ENCODE assay signal across 9 cellular contexts in genomic region chr5:73796164-73797141, GRCh38.
A peak's percentile ranks its signal among the peaks of the same experiment; 100 is the strongest.
DNase-seq lines count a peak whose midpoint lies in the region; ATAC-seq, FAIRE-seq and TF ChIP-seq lines count a peak whose summit lies in the region.
"Had no signal": no experiment of that assay in that cellular context is flagged by ENCODE, and none has a peak within 500 bp of the region (broad histone marks: within the 10 kb centered on the region; RNA-seq: fewer than 3 reads in every experiment).

No MANE protein-coding gene starts in this region.

- H3K4me3 Mint-ChIP-seq in memory B cell, result no peak overlapping the region
- H3K4me3 Mint-ChIP-seq: activated naive CD4-positive, alpha-beta T cell treated with anti-CD3 and anti-CD28 coated beads, Interleukin-2, amount 50 U/mL, for 24 hours had no signal

- H2AK9ac ChIP-seq in IMR-90 (replicated peaks; ENCODE audit: low read depth, low read length, poor library complexity), result peak overlapping the region; percentile 80

- WGBS in IMR-90 (ENCODE audit: extremely low coverage in 2 of 2, insufficient read length in 1 of 2), 2 experiments, result 3% methylated on average over 4 of the region's 11 CpGs; no CpG with 5 or more reads in 1 of the 2 experiments
- WGBS in K562 (ENCODE audit: insufficient coverage, low coverage, missing lambda C conversion rate), result 3% methylated on average over 11 of the region's 11 CpGs

- dilution Hi-C loops in IMR-90 (cut with HindIII; ENCODE audit: low sequenced_read_pairs, unreplicated experiment), result loop anchor here (25.0 kb wide), 1 partner anchor 209 kb away; no protein-coding TSS in a partner anchor

- POLR2A ChIA-PET in A673 (lab: Charles Lee; ENCODE audit: low non-redundant PET) (no interaction called here), IMR-90 (lab: Charles Lee; ENCODE audit: unreplicated experiment) (no interaction called here), K562 (lab: Yijun Ruan, JAX) (no interaction called here)

- H3K18ac ChIP-seq in IMR-90 (ENCODE audit: low read depth, low read length), result peak overlapping the region; percentile 99

- H3K9ac ChIP-seq in IMR-90 (ENCODE audit: low read depth, low read length), result peak overlapping the region; percentile 29; the same call in 1 of the 2 replicates
- H3K9ac ChIP-seq in K562 (ENCODE audit: insufficient read depth in 1 of 2, low read depth in 2 of 2, low read length in 2 of 2), result no peak overlapping the region

- H3K27me3 ChIP-seq in A673 (replicated peaks; ENCODE audit: insufficient read depth, low read depth, low read length, poor library complexity) (no peaks in the 10 kb centered on the region), IMR-90 (ENCODE audit: control insufficient read depth, insufficient read depth, low read length) (no peaks in the 10 kb centered on the region), K562 (ENCODE audit: control insufficient read depth in 2 of 2, insufficient read depth in 2 of 2, low read length in 2 of 2) (peaks cover 7 to 19% of the 10 kb centered on the region in 2 experiments; a peak in 3 of 5 replicates)

- in situ Hi-C loops in IMR-90 (cut with MboI; ENCODE audit: low sequenced_read_pairs), result loop anchor here (10.0 kb wide), 1 partner anchor 848 kb away; the partner anchor contains the start of gene ENC1
- in situ Hi-C loops in K562 (cut with MboI), result no loop called here

- no peak for FAIRE-seq in K562 (lab: Jason Lieb, UNC)

- no peaks in the 10 kb centered on the region for H3K36me3 ChIP-seq in A673 (ENCODE audit: insufficient read depth, low read length, poor library complexity, severe bottlenecking)
- no peaks in the 10 kb centered on the region for H3K36me3 ChIP-seq in IMR-90 (ENCODE audit: control insufficient read depth, insufficient read depth, low read length)
- no peaks in the 10 kb centered on the region for H3K36me3 ChIP-seq in K562 (ENCODE audit: control insufficient read depth, insufficient read depth, low read length)

- H2AK5ac ChIP-seq in IMR-90 (ENCODE audit: low read depth, low read length), result peak overlapping the region; percentile 99

- TF ChIP-seq CTCF in A673 (conservative IDR thresholded peaks at IDR 0.05; ENCODE audit: low read depth, low read length), result no peak
- TF ChIP-seq CTCF in IMR-90 (conservative IDR thresholded peaks at IDR 0.05; ENCODE audit: low read depth, low read length), result no peak
- no peak for TF ChIP-seq CTCF in K562 (IDR thresholded peaks at IDR 0.05 in 2 of 3, conservative IDR thresholded peaks at IDR 0.05 in 1 of 3; ENCODE audit: insufficient read depth in 2 of 3, low read depth in 1 of 3, low read length in 3 of 3)

- peaks cover 2 to 27% of the 10 kb centered on the region in 2 experiments; a peak in 2 of 4 replicates for H3K79me1 ChIP-seq in IMR-90 (ENCODE audit: low read depth in 1 of 2, low read length in 2 of 2)

- intact Hi-C loops in A673 (cut with micrococcal nuclease; ENCODE audit: unreplicated experiment) (loop anchor here (5.0 kb wide), 1 partner anchor 846 kb away; the partner anchor contains the start of gene ENC1), IMR-90 (cut with micrococcal nuclease) (loop anchor here (2.0 kb wide), 1 partner anchor 96 kb away; no protein-coding TSS in a partner anchor), K562 (cut with micrococcal nuclease) (no loop called here)

- ATAC-seq in GM18502 (IDR thresholded peaks at IDR 0.05; ENCODE audit: poor library complexity, unreplicated experiment) (peak; percentile 72), IMR-90 (ENCODE audit: low read depth) (peak; percentile 74), K562 (no peak), memory B cell (ENCODE audit: low read depth) (peak; percentile 41)

- H3K9me3 ChIP-seq in A673 (ENCODE audit: low read depth, low read length, poor library complexity, severe bottlenecking), result no peaks in the 10 kb centered on the region
- H3K9me3 ChIP-seq in IMR-90 (ENCODE audit: control insufficient read depth, insufficient read depth, low read length), result no peaks in the 10 kb centered on the region
- H3K9me3 ChIP-seq in K562 (replicated peaks; ENCODE audit: control insufficient read depth, insufficient read depth, low read depth, low read length), result no peaks in the 10 kb centered on the region

- peaks cover 20% of the 10 kb centered on the region for H3K27me3 Mint-ChIP-seq in memory B cell

- H2BK20ac ChIP-seq in IMR-90 (ENCODE audit: low read depth, low read length), result peak overlapping the region; percentile 100

- no peaks in the 10 kb centered on the region for H3K79me2 ChIP-seq in K562 (ENCODE audit: control insufficient read depth, insufficient read depth, low read length)

- H4K20me1 ChIP-seq in IMR-90 (ENCODE audit: insufficient read depth, low read length) (no peaks in the 10 kb centered on the region), K562 (replicated peaks; ENCODE audit: control insufficient read depth, insufficient read depth, low read length) (no peaks in the 10 kb centered on the region)

- H3K23ac ChIP-seq in IMR-90 (ENCODE audit: low read depth, low read length), result peak overlapping the region; percentile 98

- no peaks in the 10 kb centered on the region for H3K36me3 Mint-ChIP-seq in memory B cell
- H3K36me3 Mint-ChIP-seq: activated naive CD4-positive, alpha-beta T cell treated with anti-CD3 and anti-CD28 coated beads, Interleukin-2, amount 50 U/mL, for 24 hours had no signal

- peak overlapping the region; percentile 97 to 100 for H4K8ac ChIP-seq in IMR-90 (ENCODE audit: low read depth in 2 of 2, low read length in 2 of 2)

- peak overlapping the region; percentile 98 for H4K5ac ChIP-seq in IMR-90 (ENCODE audit: low read depth, low read length)

- peak overlapping the region; percentile 99 for H2BK5ac ChIP-seq in IMR-90 (ENCODE audit: low read depth, low read length, poor library complexity, severe bottlenecking)

- H3K9me1 ChIP-seq in IMR-90 (ENCODE audit: insufficient read depth, low read length) (peaks cover 15% of the 10 kb centered on the region), K562 (ENCODE audit: control insufficient read depth, insufficient read depth, low read length) (no peaks in the 10 kb centered on the region)

- H3K4me2 ChIP-seq in IMR-90 (ENCODE audit: low read depth, low read length) (peak overlapping the region; percentile 43), K562 (ENCODE audit: insufficient read depth, low read length) (no peak overlapping the region)

- TF ChIP-seq RAD21 in IMR-90 (IDR thresholded peaks at IDR 0.05; ENCODE audit: low read length) (no peak), K562 (CRISPR knock-in tag; conservative IDR thresholded peaks at IDR 0.05 in 1 of 2, IDR thresholded peaks at IDR 0.05 in 1 of 2) (no peak)

- peak overlapping the region; percentile 100 for H3K4ac ChIP-seq in IMR-90 (ENCODE audit: low read depth, low read length)

- peak overlapping the region; percentile 99 for H3K14ac ChIP-seq in IMR-90 (replicated peaks; ENCODE audit: low read depth, low read length)

- no peak; the same call in 1 of the 2 replicates for TF ChIP-seq POLR2A in IMR-90 (IDR thresholded peaks at IDR 0.05; ENCODE audit: low read depth, low read length)
- TF ChIP-seq POLR2A in K562 (conservative IDR thresholded peaks at IDR 0.05), result no peak

- TF ChIP-seq EP300 in K562 (IDR thresholded peaks at IDR 0.05; ENCODE audit: low read length), result no peak

- BruUV-seq in A673 (replicated peaks; lab: Mats Ljungman, UMichigan), result no TSS peak
- no TSS peak for BruUV-seq in IMR-90 (replicated peaks; lab: Mats Ljungman, UMichigan)
- BruUV-seq in K562 (replicated peaks; lab: Mats Ljungman, UMichigan), result no TSS peak

- no peaks in the 10 kb centered on the region for H3K9me3 Mint-ChIP-seq in memory B cell
- H3K9me3 Mint-ChIP-seq: activated naive CD4-positive, alpha-beta T cell treated with anti-CD3 and anti-CD28 coated beads, Interleukin-2, amount 50 U/mL, for 24 hours had no signal

- no peaks in the 10 kb centered on the region for H3K4me1 Mint-ChIP-seq in memory B cell
- H3K4me1 Mint-ChIP-seq: activated naive CD4-positive, alpha-beta T cell treated with anti-CD3 and anti-CD28 coated beads, Interleukin-2, amount 50 U/mL, for 24 hours had no signal

- H2BK15ac ChIP-seq in IMR-90 (ENCODE audit: low read depth, low read length), result peak overlapping the region; percentile 98

- H2AFZ ChIP-seq in IMR-90 (replicated peaks; ENCODE audit: low read length, poor library complexity) (peak overlapping the region; percentile 78), K562 (ENCODE audit: low read depth, low read length) (no peak overlapping the region)

- DNase-seq in A673 (ENCODE audit: low spot score), result peak; percentile 85
- peak; percentile 98 for DNase-seq in IMR-90
- peak in 1 of 4 experiments; percentile 5 for DNase-seq in K562 (ENCODE audit: extremely low read depth in 1 of 4, low spot score in 3 of 4)
- no peak for DNase-seq in memory B cell (ENCODE audit: low spot score in 2 of 2)
- DNase-seq in SHP77 treated with DMSO at 0.1 percent for 48 hours (lab: John Stamatoyannopoulos, UW), result no peak
- DNase-seq in NCI-H1436 (lab: John Stamatoyannopoulos, UW), result no peak
- no peak for DNase-seq in effector CD8-positive, alpha-beta T cell (lab: John Stamatoyannopoulos, UW)

- no peak overlapping the region for H3K27ac Mint-ChIP-seq in memory B cell
- H3K27ac Mint-ChIP-seq: activated naive CD4-positive, alpha-beta T cell treated with anti-CD3 and anti-CD28 coated beads, Interleukin-2, amount 50 U/mL, for 24 hours had no signal

- peak overlapping the region; percentile 99 for H2BK120ac ChIP-seq in IMR-90 (ENCODE audit: low read depth, low read length)

- H3K27ac ChIP-seq in A673 (ENCODE audit: low read depth, low read length, poor library complexity, severe bottlenecking), result peak overlapping the region; percentile 60
- peak overlapping the region; percentile 94 for H3K27ac ChIP-seq in IMR-90 (ENCODE audit: insufficient read depth, low read length)
- no peak overlapping the region for H3K27ac ChIP-seq in K562 (ENCODE audit: extremely low read depth, low read depth, low read length)

- peak overlapping the region; percentile 88 for H3K56ac ChIP-seq in IMR-90 (ENCODE audit: extremely low read depth, insufficient read depth, low read length)

- H3K4me3 ChIP-seq in A673 (ENCODE audit: low read depth, low read length, poor library complexity, severe bottlenecking) (no peak overlapping the region), IMR-90 (ENCODE audit: insufficient read depth, low read depth, low read length) (no peak overlapping the region), K562 (no peak overlapping the region)

- H3K4me1 ChIP-seq in A673 (ENCODE audit: insufficient read depth, low read length, poor library complexity, severe bottlenecking) (peaks cover 20% of the 10 kb centered on the region), IMR-90 (ENCODE audit: control insufficient read depth, insufficient read depth, low read length) (peaks cover 19% of the 10 kb centered on the region), K562 (replicated peaks in 1 of 2; ENCODE audit: control insufficient read depth in 2 of 2, insufficient read depth in 2 of 2, low read length in 2 of 2) (no peaks in the 10 kb centered on the region)

- CTCF ChIA-PET in A673 (lab: Charles Lee) (no interaction called here), IMR-90 (lab: Yijun Ruan, JAX) (interaction anchor here (0.6 to 1.6 kb wide), 4 partner anchors 10 to 227 kb away, joined by 3 to 4 read pairs (median 3); no protein-coding TSS in a partner anchor), K562 (lab: Yijun Ruan, JAX; ENCODE audit: low intra/inter-chr PET ratio) (no interaction called here)

- H4K91ac ChIP-seq in IMR-90 (ENCODE audit: insufficient read depth, low read depth, low read length), result peak overlapping the region; percentile 100

TF ChIP-seq in K562, 482 proteins besides CTCF, POLR2A, EP300 and RAD21 (continues in another document):
- TF ChIP-seq CEBPG (CRISPR knock-in tag; IDR thresholded peaks at IDR 0.05) (no peak), CEBPG (tag; conservative IDR thresholded peaks at IDR 0.05 in 1 of 2, IDR thresholded peaks at IDR 0.05 in 1 of 2) (peak; percentile 82 to 94)

Comparison
In these comparisons a context has a peak if more than half of its experiments do, and no peak if none do; other contexts are left out.
1. DNase-seq: peak in A673 (single experiment) and IMR-90 (single experiment); none in memory B cell (0 of 2), SHP77 treated with DMSO at 0.1 percent for 48 hours (single experiment), NCI-H1436 (single experiment) and effector CD8-positive, alpha-beta T cell (single experiment).